Comparison of ENCODE assay signal across 9 cellular contexts in the genomic region with DNA sequence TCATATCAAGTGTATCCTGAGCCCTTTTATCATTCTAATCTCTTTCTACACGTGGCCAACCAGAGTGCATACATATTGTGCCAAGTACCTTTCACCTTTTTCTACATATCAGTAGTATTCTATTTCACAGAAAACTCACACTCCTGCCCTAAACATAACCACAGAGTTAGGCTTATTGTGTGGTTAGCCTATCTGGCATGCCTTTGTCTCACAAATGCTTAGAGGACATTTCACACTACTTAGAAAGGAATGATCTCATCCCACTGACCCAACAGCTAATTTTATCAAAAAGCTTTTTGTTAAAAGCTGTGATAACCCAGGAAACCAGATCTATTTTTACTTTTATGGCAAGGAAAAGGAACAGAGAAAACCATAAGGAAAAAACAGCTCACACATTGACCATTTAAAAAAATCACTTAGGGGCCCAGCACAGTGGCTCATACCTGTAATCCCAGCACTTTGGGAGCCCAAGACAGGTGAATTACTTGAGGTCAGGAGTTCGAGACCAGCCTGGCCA. TPM values are rescaled to one million over a fixed set of nuclear protein-coding genes. Genes with fewer than 3 reads are reported as not detected.
DNase-seq lines count a peak whose midpoint lies in the region; ATAC-seq, FAIRE-seq and TF ChIP-seq lines count a peak whose summit lies in the region.
"Had no signal": no experiment of that assay in that cellular context is flagged by ENCODE, and none has a peak within 500 bp of the region (broad histone marks: within the 10 kb centered on the region; RNA-seq: fewer than 3 reads in every experiment).

No MANE protein-coding gene starts in this region.

- no peak overlapping the region for H2AFZ ChIP-seq in GM12878 (ENCODE audit: control insufficient read depth, low read depth, low read length)

- H3K27me3 Mint-ChIP-seq in activated CD4-positive, alpha-beta T cell treated with anti-CD3 and anti-CD28 coated beads, Interleukin-2, amount 10 ng/mL, durations not matched to agents 24 days and 14 days: no peaks in the 10 kb centered on the region

- H3K4me1 Mint-ChIP-seq in activated CD4-positive, alpha-beta T cell treated with anti-CD3 and anti-CD28 coated beads, Interleukin-2, amount 10 ng/mL, durations not matched to agents 24 days and 14 days: peaks cover 17% of the 10 kb centered on the region

- no peaks in the 10 kb centered on the region for H3K9me3 Mint-ChIP-seq in activated CD4-positive, alpha-beta T cell treated with anti-CD3 and anti-CD28 coated beads, Interleukin-2, amount 10 ng/mL, durations not matched to agents 24 days and 14 days

- H3K4me2 ChIP-seq in GM12878 (ENCODE audit: control insufficient read depth, insufficient read depth): no peak overlapping the region

- no peak overlapping the region for H3K9ac ChIP-seq in GM12878 (ENCODE audit: control insufficient read depth, insufficient read depth, low read length)

- H4K20me1 ChIP-seq in GM12878 (ENCODE audit: control insufficient read depth, insufficient read depth): no peaks in the 10 kb centered on the region

- peaks cover 46% of the 10 kb centered on the region for H3K79me2 ChIP-seq in GM12878 (ENCODE audit: control insufficient read depth, insufficient read depth, low read length)

- WGBS in GM12878 (ENCODE audit: insufficient coverage, insufficient replicate concordance, low lambda C conversion rate, missing lambda C conversion rate): 89% methylated on average over 2 of the region's 2 CpGs
- WGBS in tibial nerve, 2 donors: 36 to 40% methylated on average over 2 of the region's 2 CpGs

- SMC1A ChIA-PET in GM12878 (lab: Charles Lee; ENCODE audit: uncharacterized antibody, unreplicated experiment): interaction anchor here (0.5 to 3.0 kb wide), 10 partner anchors 8 to 117 kb away, joined by 3 to 12 read pairs (median 4); no protein-coding TSS in a partner anchor

- TF ChIP-seq RAD21 in GM12878 (IDR thresholded peaks at IDR 0.05; ENCODE audit: insufficient read depth, low read depth, low read length): no peak

- H3K27ac ChIP-seq in GM12878 (ENCODE audit: control insufficient read depth, insufficient read depth) (peak overlapping the region; percentile 37; the same call in 1 of the 2 replicates), tibial nerve (peak overlapping the region; percentile 2 to 85 (median 60))

- H3K36me3 Mint-ChIP-seq in activated CD4-positive, alpha-beta T cell treated with anti-CD3 and anti-CD28 coated beads, Interleukin-2, amount 10 ng/mL, durations not matched to agents 24 days and 14 days (ENCODE audit: low read depth): peaks cover 1% of the 10 kb centered on the region

- no peak overlapping the region for H3K4me3 Mint-ChIP-seq in activated CD4-positive, alpha-beta T cell treated with anti-CD3 and anti-CD28 coated beads, Interleukin-2, amount 10 ng/mL, durations not matched to agents 24 days and 14 days

- no TSS peak for BruUV-seq in GM12878 (replicated peaks; lab: Mats Ljungman, UMichigan)

- H3K36me3 ChIP-seq in GM12878 (ENCODE audit: control insufficient read depth in 2 of 2, insufficient read depth in 2 of 2, low read length in 1 of 2) (no peaks in the 10 kb centered on the region), tibial nerve (no peaks in the 10 kb centered on the region)

- H3K4me3 ChIP-seq in GM12878 (no peak overlapping the region), tibial nerve (no peak overlapping the region)

- H3K27me3 ChIP-seq in GM12878 (replicated peaks in 1 of 2; ENCODE audit: control insufficient read depth in 2 of 2, insufficient read depth in 2 of 2, low read length in 1 of 2) (no peaks in the 10 kb centered on the region), tibial nerve (no peaks in the 10 kb centered on the region)

- in situ Hi-C loops in GM12878 (cut with MboI): no loop called here

- TF ChIP-seq CTCF in GM12878 (IDR thresholded peaks at IDR 0.05 in 2 of 3, conservative IDR thresholded peaks at IDR 0.05 in 1 of 3; ENCODE audit: control insufficient read depth in 2 of 3, extremely low read depth in 1 of 3, insufficient read depth in 1 of 3, low read depth in 3 of 3, low read length in 3 of 3): no peak
- TF ChIP-seq CTCF in tibial nerve (IDR thresholded peaks at IDR 0.05): no peak

- H3K9me3 ChIP-seq in GM12878 (replicated peaks; ENCODE audit: control insufficient read depth, insufficient read depth, low read length) (no peaks in the 10 kb centered on the region), tibial nerve (no peaks in the 10 kb centered on the region)

- RAD21 ChIA-PET in GM12878 (lab: Charles Lee; ENCODE audit: unreplicated experiment): interaction anchor here (0.8 to 1.9 kb wide), 3 partner anchors 55 to 117 kb away, joined by 3 to 7 read pairs (median 4); no protein-coding TSS in a partner anchor

- CTCF ChIA-PET in GM12878 (lab: Yijun Ruan, JAX): interaction anchor here (0.5 to 2.2 kb wide), 8 partner anchors 9 to 402 kb away, joined by 3 to 11 read pairs (median 3); no protein-coding TSS in a partner anchor

- peaks cover 13% of the 10 kb centered on the region for H3K4me1 ChIP-seq in GM12878 (ENCODE audit: control insufficient read depth, insufficient read depth, low read length)
- peaks cover 0 to 92% (median 43%) of the 10 kb centered on the region in 4 donors for H3K4me1 ChIP-seq in tibial nerve

- 0 out of 4 replicates have a peak, but pooled peaks of 1 of the 2 experiments have one; percentile 18 for TF ChIP-seq EP300 in GM12878 (IDR thresholded peaks at IDR 0.05; ENCODE audit: borderline replicate concordance in 1 of 2, control insufficient read depth in 1 of 2, low read depth in 2 of 2, low read length in 2 of 2)
- TF ChIP-seq EP300 in tibial nerve (IDR thresholded peaks at IDR 0.05): no peak

- ATAC-seq in GM12878 (peak; percentile 81), HG03571 (IDR thresholded peaks at IDR 0.05; ENCODE audit: unreplicated experiment) (no peak), GM18498 (IDR thresholded peaks at IDR 0.05; ENCODE audit: unreplicated experiment) (no peak)

- POLR2A ChIA-PET in GM12878 (lab: Charles Lee): interaction anchor here (0.6 kb wide), 1 partner anchor 119 kb away, joined by 3 read pairs; no protein-coding TSS in a partner anchor

- H3K27ac Mint-ChIP-seq in activated CD4-positive, alpha-beta T cell treated with anti-CD3 and anti-CD28 coated beads, Interleukin-2, amount 10 ng/mL, durations not matched to agents 24 days and 14 days: peak overlapping the region; percentile 12

- DNase-seq in activated CD4-positive, alpha-beta T cell treated with anti-CD3 and anti-CD28 coated beads, Interleukin-2, amount 10 ng/mL, durations not matched to agents 24 days and 14 days: no peak
- DNase-seq in activated CD4-positive, alpha-beta T cell treated with anti-CD3 and anti-CD28 coated beads, Interleukin-2, amount 50 U/mL, for 4 hours: no peak
- DNase-seq in GM12878 (ENCODE audit: low read depth, low spot score) (no peak), islet precursor cell (peak; percentile 60), tibial nerve (ENCODE audit: low spot score in 2 of 2) (no peak)
- no peak for DNase-seq in stimulated activated CD4-positive, alpha-beta T cell treated with anti-CD3 and anti-CD28 coated beads, Interleukin-12 subunit alpha, Interleukin-12 subunit beta, amount 100 ng/mL, for 4 hours
- DNase-seq: NCI-H1694 treated with DMSO at 0.1 percent for 48 hours had no signal

- intact Hi-C loops in activated CD4-positive, alpha-beta T cell treated with anti-CD3 and anti-CD28 coated beads, Interleukin-2, amount 10 ng/mL, durations not matched to agents 24 days and 14 days (cut with micrococcal nuclease): no loop called here
- intact Hi-C loops in GM12878 (cut with micrococcal nuclease; ENCODE audit: unreplicated experiment): no loop called here

- no peak for FAIRE-seq in GM12878 (lab: Jason Lieb, UNC)

- TF ChIP-seq POLR2A in GM12878 (IDR thresholded peaks at IDR 0.05; ENCODE audit: low read depth, low read length): no peak
- no peak for TF ChIP-seq POLR2A in tibial nerve (IDR thresholded peaks at IDR 0.05)

TF ChIP-seq in GM12878, 131 proteins besides CTCF, POLR2A, EP300 and RAD21 (continues in another document):
- TF ChIP-seq RELA (IDR thresholded peaks at IDR 0.05; ENCODE audit: borderline replicate concordance, partially characterized antibody) (no peak), NFYA (IDR thresholded peaks at IDR 0.05; ENCODE audit: borderline replicate concordance, low read depth, low read length) (no peak), KDM1A (IDR thresholded peaks at IDR 0.05; ENCODE audit: borderline replicate concordance) (no peak), GATAD2B (conservative IDR thresholded peaks at IDR 0.05; ENCODE audit: low read depth) (peak; percentile 42; the same call in 1 of the 2 replicates), BACH1 (IDR thresholded peaks at IDR 0.05; ENCODE audit: borderline replicate concordance) (no peak), LARP7 (IDR thresholded peaks at IDR 0.05) (no peak), PAX8 (IDR thresholded peaks at IDR 0.05) (no peak), ZNF207 (IDR thresholded peaks at IDR 0.05; ENCODE audit: borderline replicate concordance) (no peak), SMC3 (IDR thresholded peaks at IDR 0.05; ENCODE audit: borderline replicate concordance, low read length) (no peak), TCF12 (IDR thresholded peaks at IDR 0.05; ENCODE audit: low read depth, low read length) (no peak)

RNA-seq across cellular contexts. Expression of a gene that starts 17.8 kb away (rescaled TPM):
- total RNA-seq in activated CD4-positive, alpha-beta T cell treated with anti-CD3 and anti-CD28 coated beads, Interleukin-2, amount 10 ng/mL, durations not matched to agents 24 days and 14 days: 130 and 138 TPM in 2 replicates
- total RNA-seq in GM12878 (2013; cell fraction: nucleolus; rRNA removed): 186 and 198 TPM in 2 replicates
- total RNA-seq in GM12878 (2014; rRNA removed) (31.9 and 35.6 TPM in 2 replicates), GM12878 (2014; rRNA removed; fragmentation: Illumina TruSeq; extraction: Trizol) (32.8 and 35.0 TPM in 2 replicates), GM12878 (2021) (145 and 147 TPM in 2 replicates), tibial nerve (100 to 1,000 TPM; 201 to 239 (median 231) TPM)
- 38.8 TPM for polyA plus RNA-seq in GM12878 (2011; ENCODE audit: low read depth)
- polyA plus RNA-seq in GM12878 (2011; rRNA removed) (29.7 and 44.3 TPM in 2 replicates), GM12878 (2014; fragmentation: Illumina TruSeq; extraction: Trizol) (80.0 and 85.6 TPM in 2 replicates), GM12878 (2014; fragmentation: Nextera tagmentation; extraction: Ambion mirVana) (10 to 100 TPM; 22.2 to 29.1 TPM), GM12878 (2014; rRNA removed) (50.1 and 65.0 TPM in 2 replicates), GM12878 (2016; fragmentation: Nextera tagmentation; extraction: Ambion mirVana) (10 to 100 TPM; 95.9 to 96.4 TPM)
- 31.4 and 39.7 TPM in 2 replicates for polyA plus RNA-seq in GM12878 (2011; cell fraction: cytosol; rRNA removed)
- 92.4 and 104 TPM in 2 replicates for polyA plus RNA-seq in GM12878 (2011; cell fraction: nucleus; rRNA removed)
- polyA plus RNA-seq in GM12878 (2012): 74.5 and 85.2 TPM in 2 replicates
- 42.6 and 45.9 TPM in 2 replicates for polyA minus RNA-seq in GM12878 (2011; rRNA and poly(A)+ RNA removed)
- polyA minus RNA-seq in GM12878 (2011; cell fraction: cytosol; rRNA and poly(A)+ RNA removed): 32.7 and 39.6 TPM in 2 replicates
- 23.9 and 44.0 TPM in 2 replicates for polyA minus RNA-seq in GM12878 (2011; cell fraction: nucleus; rRNA and poly(A)+ RNA removed)
